Comparison of ENCODE assay signal across 1 cellular context in genomic region chr19:512548-513365, GRCh38.
A peak's percentile ranks its signal among the peaks of the same experiment; 100 is the strongest.
TF ChIP-seq lines count a peak whose summit lies in the region.

No MANE protein-coding gene starts in this region.

TF ChIP-seq in K562, 482 proteins besides CTCF, POLR2A, EP300 and RAD21 (continues in another document):
- peak; percentile 56; the same call in 1 of the 2 replicates for TF ChIP-seq NR2C1 (IDR thresholded peaks at IDR 0.05)
- 0 out of 2 replicates have a peak, but pooled peaks have one; percentile 41 for TF ChIP-seq NR2C1 (tag; IDR thresholded peaks at IDR 0.05)
- no peak for TF ChIP-seq BACH1 (tag; IDR thresholded peaks at IDR 0.05)
- TF ChIP-seq JUND (IDR thresholded peaks at IDR 0.05; ENCODE audit: borderline replicate concordance, low read depth, low read length): peak; percentile 48
- TF ChIP-seq JUND (tag; IDR thresholded peaks at IDR 0.05; ENCODE audit: borderline replicate concordance, low read depth, low read length): no peak
- TF ChIP-seq NRF1 (conservative IDR thresholded peaks at IDR 0.05 in 1 of 2, IDR thresholded peaks at IDR 0.05 in 1 of 2): peak; percentile 47 to 50; a peak in 3 of 4 replicates
- no peak for TF ChIP-seq PURB (CRISPR knock-in tag; IDR thresholded peaks at IDR 0.05; ENCODE audit: low read depth)
- peak; percentile 73 for TF ChIP-seq ATF3 (IDR thresholded peaks at IDR 0.05)
- TF ChIP-seq ATF3 (CRISPR knock-in tag; conservative IDR thresholded peaks at IDR 0.05): no peak
- peak; percentile 22; the same call in 1 of the 2 replicates for TF ChIP-seq NFIC (IDR thresholded peaks at IDR 0.05)
- peak; percentile 44; the same call in 1 of the 2 replicates for TF ChIP-seq MGA (IDR thresholded peaks at IDR 0.05)
- TF ChIP-seq ZNF76 (CRISPR knock-in tag; IDR thresholded peaks at IDR 0.05; ENCODE audit: borderline replicate concordance): no peak
- 0 out of 2 replicates have a peak, but pooled peaks have one; percentile 14 for TF ChIP-seq NR2C2 (CRISPR knock-in tag; IDR thresholded peaks at IDR 0.05)
- TF ChIP-seq NR2C2 (tag; IDR thresholded peaks at IDR 0.05): peak; percentile 67; the same call in 1 of the 2 replicates
- TF ChIP-seq ZBTB9 (CRISPR knock-in tag; IDR thresholded peaks at IDR 0.05): no peak
- TF ChIP-seq TFAP4 (CRISPR knock-in tag; IDR thresholded peaks at IDR 0.05; ENCODE audit: borderline replicate concordance): 0 out of 2 replicates have a peak, but pooled peaks have one; percentile 36
- TF ChIP-seq FOXA3 (CRISPR knock-in tag; conservative IDR thresholded peaks at IDR 0.05 in 1 of 2, IDR thresholded peaks at IDR 0.05 in 1 of 2): peak in 1 of 2 experiments; percentile 49; a peak in 1 of 4 replicates
- TF ChIP-seq ZBTB33 (CRISPR knock-in tag; IDR thresholded peaks at IDR 0.05): peak; percentile 98
- TF ChIP-seq FIP1L1 (IDR thresholded peaks at IDR 0.05; ENCODE audit: low read depth, low read length, poor library complexity, severe bottlenecking): peak; percentile 34
- TF ChIP-seq NONO (IDR thresholded peaks at IDR 0.05; ENCODE audit: low read depth in 2 of 2, low read length in 1 of 2): no peak
- TF ChIP-seq ZBTB7A (IDR thresholded peaks at IDR 0.05; ENCODE audit: borderline replicate concordance, control insufficient read depth, low read depth, low read length): peak; percentile 52; the same call in 1 of the 2 replicates
- 0 out of 2 replicates have a peak, but pooled peaks have one; percentile 64 for TF ChIP-seq RBM14 (IDR thresholded peaks at IDR 0.05; ENCODE audit: borderline replicate concordance, insufficient read depth, low read depth, low read length)
- TF ChIP-seq L3MBTL2 (IDR thresholded peaks at IDR 0.05): peak; percentile 26; the same call in 1 of the 2 replicates
- peak; percentile 73 for TF ChIP-seq PCBP1 (IDR thresholded peaks at IDR 0.05; ENCODE audit: low read depth, low read length, poor library complexity, severe bottlenecking)
- 0 out of 4 replicates have a peak, but pooled peaks of 1 of the 2 experiments have one; percentile 30 for TF ChIP-seq MNT (conservative IDR thresholded peaks at IDR 0.05)
- peak; percentile 57; the same call in 1 of the 2 replicates for TF ChIP-seq POLR2G (IDR thresholded peaks at IDR 0.05; ENCODE audit: low read depth, low read length)
- peak; percentile 38; the same call in 1 of the 2 replicates for TF ChIP-seq ZNF592 (IDR thresholded peaks at IDR 0.05)
- peak in 1 of 2 experiments; percentile 56 for TF ChIP-seq E2F6 (IDR thresholded peaks at IDR 0.05; ENCODE audit: borderline replicate concordance in 1 of 2, extremely low read depth in 1 of 2, insufficient read depth in 1 of 2, insufficient read length in 1 of 2, low read depth in 1 of 2, low read length in 1 of 2, poor library complexity in 1 of 2, severe bottlenecking in 1 of 2)
- TF ChIP-seq HMGN3 (IDR thresholded peaks at IDR 0.05; ENCODE audit: borderline replicate concordance, extremely low read depth, insufficient read length, low read depth, low read length): peak; percentile 66
- TF ChIP-seq ATF1 (CRISPR knock-in tag; IDR thresholded peaks at IDR 0.05): no peak
- TF ChIP-seq ATF1 (tag; IDR thresholded peaks at IDR 0.05): 0 out of 2 replicates have a peak, but pooled peaks have one; percentile 15
